Comparison of ENCODE assay signal across 1 cellular context in the genomic region with DNA sequence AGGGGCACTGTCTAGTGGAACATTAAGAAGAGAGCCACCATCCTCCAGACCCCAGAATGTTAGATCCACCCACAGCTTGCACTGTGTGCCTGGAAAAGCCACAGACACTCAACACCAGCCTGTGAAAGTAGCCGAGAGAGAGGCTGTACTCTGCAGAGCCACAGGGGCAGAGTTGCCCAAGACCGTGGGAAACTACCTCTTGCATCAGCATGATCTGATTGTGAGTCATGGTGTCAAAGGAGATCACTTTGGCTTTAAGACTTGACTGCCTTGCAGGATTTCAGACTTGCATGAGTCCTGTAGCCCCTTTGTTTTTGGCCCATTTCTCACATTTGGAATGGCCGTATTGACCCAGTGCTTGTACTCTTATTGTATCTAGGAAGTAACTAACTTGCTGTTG.
TF ChIP-seq lines count a peak whose summit lies in the region.

No MANE protein-coding gene starts in this region.

TF ChIP-seq in HepG2, 621 proteins besides CTCF, POLR2A, EP300 and RAD21 (continued from another document):
- TF ChIP-seq, protein P1, sequence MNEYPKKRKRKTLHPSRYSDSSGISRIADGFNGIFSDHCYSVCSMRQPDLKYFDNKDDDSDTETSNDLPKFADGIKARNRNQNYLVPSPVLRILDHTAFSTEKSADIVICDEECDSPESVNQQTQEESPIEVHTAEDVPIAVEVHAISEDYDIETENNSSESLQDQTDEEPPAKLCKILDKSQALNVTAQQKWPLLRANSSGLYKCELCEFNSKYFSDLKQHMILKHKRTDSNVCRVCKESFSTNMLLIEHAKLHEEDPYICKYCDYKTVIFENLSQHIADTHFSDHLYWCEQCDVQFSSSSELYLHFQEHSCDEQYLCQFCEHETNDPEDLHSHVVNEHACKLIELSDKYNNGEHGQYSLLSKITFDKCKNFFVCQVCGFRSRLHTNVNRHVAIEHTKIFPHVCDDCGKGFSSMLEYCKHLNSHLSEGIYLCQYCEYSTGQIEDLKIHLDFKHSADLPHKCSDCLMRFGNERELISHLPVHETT (CRISPR knock-in tag; conservative IDR thresholded peaks at IDR 0.05): no peak
- TF ChIP-seq, protein P2, sequence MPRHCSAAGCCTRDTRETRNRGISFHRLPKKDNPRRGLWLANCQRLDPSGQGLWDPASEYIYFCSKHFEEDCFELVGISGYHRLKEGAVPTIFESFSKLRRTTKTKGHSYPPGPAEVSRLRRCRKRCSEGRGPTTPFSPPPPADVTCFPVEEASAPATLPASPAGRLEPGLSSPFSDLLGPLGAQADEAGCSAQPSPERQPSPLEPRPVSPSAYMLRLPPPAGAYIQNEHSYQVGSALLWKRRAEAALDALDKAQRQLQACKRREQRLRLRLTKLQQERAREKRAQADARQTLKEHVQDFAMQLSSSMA (CRISPR knock-in tag; IDR thresholded peaks at IDR 0.05): no peak
- TF ChIP-seq CEBPG (CRISPR knock-in tag; IDR thresholded peaks at IDR 0.05): peak; percentile 7; the same call in 1 of the 2 replicates
- peak; percentile 75 for TF ChIP-seq CEBPB (IDR thresholded peaks at IDR 0.05; ENCODE audit: borderline replicate concordance, low read depth, low read length)
- TF ChIP-seq, protein P3, sequence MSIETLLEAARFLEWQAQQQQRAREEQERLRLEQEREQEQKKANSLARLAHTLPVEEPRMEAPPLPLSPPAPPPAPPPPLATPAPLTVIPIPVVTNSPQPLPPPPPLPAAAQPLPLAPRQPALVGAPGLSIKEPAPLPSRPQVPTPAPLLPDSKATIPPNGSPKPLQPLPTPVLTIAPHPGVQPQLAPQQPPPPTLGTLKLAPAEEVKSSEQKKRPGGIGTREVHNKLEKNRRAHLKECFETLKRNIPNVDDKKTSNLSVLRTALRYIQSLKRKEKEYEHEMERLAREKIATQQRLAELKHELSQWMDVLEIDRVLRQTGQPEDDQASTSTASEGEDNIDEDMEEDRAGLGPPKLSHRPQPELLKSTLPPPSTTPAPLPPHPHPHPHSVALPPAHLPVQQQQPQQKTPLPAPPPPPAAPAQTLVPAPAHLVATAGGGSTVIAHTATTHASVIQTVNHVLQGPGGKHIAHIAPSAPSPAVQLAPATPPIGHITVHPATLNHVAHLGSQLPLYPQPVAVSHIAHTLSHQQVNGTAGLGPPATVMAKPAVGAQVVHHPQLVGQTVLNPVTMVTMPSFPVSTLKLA (IDR thresholded peaks at IDR 0.05): no peak
- TF ChIP-seq GABPB1 (CRISPR knock-in tag; IDR thresholded peaks at IDR 0.05): no peak
- TF ChIP-seq, protein P4, sequence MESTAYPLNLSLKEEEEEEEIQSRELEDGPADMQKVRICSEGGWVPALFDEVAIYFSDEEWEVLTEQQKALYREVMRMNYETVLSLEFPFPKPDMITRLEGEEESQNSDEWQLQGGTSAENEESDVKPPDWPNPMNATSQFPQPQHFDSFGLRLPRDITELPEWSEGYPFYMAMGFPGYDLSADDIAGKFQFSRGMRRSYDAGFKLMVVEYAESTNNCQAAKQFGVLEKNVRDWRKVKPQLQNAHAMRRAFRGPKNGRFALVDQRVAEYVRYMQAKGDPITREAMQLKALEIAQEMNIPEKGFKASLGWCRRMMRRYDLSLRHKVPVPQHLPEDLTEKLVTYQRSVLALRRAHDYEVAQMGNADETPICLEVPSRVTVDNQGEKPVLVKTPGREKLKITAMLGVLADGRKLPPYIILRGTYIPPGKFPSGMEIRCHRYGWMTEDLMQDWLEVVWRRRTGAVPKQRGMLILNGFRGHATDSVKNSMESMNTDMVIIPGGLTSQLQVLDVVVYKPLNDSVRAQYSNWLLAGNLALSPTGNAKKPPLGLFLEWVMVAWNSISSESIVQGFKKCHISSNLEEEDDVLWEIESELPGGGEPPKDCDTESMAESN (CRISPR knock-in tag; conservative IDR thresholded peaks at IDR 0.05): no peak
- TF ChIP-seq, protein P5, sequence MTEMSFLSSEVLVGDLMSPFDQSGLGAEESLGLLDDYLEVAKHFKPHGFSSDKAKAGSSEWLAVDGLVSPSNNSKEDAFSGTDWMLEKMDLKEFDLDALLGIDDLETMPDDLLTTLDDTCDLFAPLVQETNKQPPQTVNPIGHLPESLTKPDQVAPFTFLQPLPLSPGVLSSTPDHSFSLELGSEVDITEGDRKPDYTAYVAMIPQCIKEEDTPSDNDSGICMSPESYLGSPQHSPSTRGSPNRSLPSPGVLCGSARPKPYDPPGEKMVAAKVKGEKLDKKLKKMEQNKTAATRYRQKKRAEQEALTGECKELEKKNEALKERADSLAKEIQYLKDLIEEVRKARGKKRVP (CRISPR knock-in tag; IDR thresholded peaks at IDR 0.05): peak in 1 of 2 experiments; percentile 67; a peak in 2 of 4 replicates
- no peak for TF ChIP-seq SIN3B (IDR thresholded peaks at IDR 0.05; ENCODE audit: low read length)
- no peak for TF ChIP-seq NR2F2 (IDR thresholded peaks at IDR 0.05; ENCODE audit: borderline replicate concordance, low read depth)
- TF ChIP-seq, protein P6, sequence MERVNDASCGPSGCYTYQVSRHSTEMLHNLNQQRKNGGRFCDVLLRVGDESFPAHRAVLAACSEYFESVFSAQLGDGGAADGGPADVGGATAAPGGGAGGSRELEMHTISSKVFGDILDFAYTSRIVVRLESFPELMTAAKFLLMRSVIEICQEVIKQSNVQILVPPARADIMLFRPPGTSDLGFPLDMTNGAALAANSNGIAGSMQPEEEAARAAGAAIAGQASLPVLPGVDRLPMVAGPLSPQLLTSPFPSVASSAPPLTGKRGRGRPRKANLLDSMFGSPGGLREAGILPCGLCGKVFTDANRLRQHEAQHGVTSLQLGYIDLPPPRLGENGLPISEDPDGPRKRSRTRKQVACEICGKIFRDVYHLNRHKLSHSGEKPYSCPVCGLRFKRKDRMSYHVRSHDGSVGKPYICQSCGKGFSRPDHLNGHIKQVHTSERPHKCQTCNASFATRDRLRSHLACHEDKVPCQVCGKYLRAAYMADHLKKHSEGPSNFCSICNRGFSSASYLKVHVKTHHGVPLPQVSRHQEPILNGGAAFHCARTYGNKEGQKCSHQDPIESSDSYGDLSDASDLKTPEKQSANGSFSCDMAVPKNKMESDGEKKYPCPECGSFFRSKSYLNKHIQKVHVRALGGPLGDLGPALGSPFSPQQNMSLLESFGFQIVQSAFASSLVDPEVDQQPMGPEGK (CRISPR knock-in tag; IDR thresholded peaks at IDR 0.05): no peak
TF ChIP-seq in HepG2: peak in this region for 4.
